In the genomic region with DNA sequence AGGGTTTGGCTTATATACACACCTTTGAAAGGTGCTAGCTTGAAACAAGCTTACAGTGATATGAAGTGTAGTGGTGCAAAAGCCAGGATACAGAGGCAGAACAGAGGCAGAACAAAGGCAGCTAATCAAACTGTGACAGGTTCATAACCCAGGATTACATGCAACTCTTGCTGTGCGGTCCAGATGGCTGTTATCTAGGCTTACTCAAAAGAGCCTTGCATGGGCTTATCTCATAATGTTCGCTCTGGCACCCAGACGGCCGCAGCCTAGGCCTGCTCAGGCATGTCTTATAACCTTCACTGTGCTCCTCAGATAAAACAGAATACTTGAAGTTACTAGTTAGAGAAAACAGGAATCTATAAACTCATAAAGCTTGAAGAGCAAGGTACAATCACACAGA, we compare ENCODE assay signal across 1 cellular context.
TF ChIP-seq lines count a peak whose summit lies in the region.

No MANE protein-coding gene starts in this region.

TF ChIP-seq in K562, 482 proteins besides CTCF, POLR2A, EP300 and RAD21 (continued from another document and continues in another):
- TF ChIP-seq, protein P1, sequence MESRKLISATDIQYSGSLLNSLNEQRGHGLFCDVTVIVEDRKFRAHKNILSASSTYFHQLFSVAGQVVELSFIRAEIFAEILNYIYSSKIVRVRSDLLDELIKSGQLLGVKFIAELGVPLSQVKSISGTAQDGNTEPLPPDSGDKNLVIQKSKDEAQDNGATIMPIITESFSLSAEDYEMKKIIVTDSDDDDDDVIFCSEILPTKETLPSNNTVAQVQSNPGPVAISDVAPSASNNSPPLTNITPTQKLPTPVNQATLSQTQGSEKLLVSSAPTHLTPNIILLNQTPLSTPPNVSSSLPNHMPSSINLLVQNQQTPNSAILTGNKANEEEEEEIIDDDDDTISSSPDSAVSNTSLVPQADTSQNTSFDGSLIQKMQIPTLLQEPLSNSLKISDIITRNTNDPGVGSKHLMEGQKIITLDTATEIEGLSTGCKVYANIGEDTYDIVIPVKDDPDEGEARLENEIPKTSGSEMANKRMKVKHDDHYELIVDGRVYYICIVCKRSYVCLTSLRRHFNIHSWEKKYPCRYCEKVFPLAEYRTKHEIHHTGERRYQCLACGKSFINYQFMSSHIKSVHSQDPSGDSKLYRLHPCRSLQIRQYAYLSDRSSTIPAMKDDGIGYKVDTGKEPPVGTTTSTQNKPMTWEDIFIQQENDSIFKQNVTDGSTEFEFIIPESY (CRISPR knock-in tag; IDR thresholded peaks at IDR 0.05) = no peak
- TF ChIP-seq ZNF12 (CRISPR knock-in tag; IDR thresholded peaks at IDR 0.05) (no peak), BCOR (IDR thresholded peaks at IDR 0.05) (peak; percentile 90), ZNF354B (CRISPR knock-in tag; IDR thresholded peaks at IDR 0.05) (no peak), SMARCC2 (IDR thresholded peaks at IDR 0.05; ENCODE audit: low read depth) (peak; percentile 95), HNRNPH1 (optimal IDR thresholded peaks at IDR 0.05; ENCODE audit: low read depth, low read length) (no peak), SRSF7 (optimal IDR thresholded peaks at IDR 0.05; ENCODE audit: low read depth, low read length) (no peak), TEAD4 (IDR thresholded peaks at IDR 0.05; ENCODE audit: low read length) (peak; percentile 100), TEAD4 (CRISPR knock-in tag; IDR thresholded peaks at IDR 0.05; ENCODE audit: borderline replicate concordance) (no peak), SREBF1 (IDR thresholded peaks at IDR 0.05; ENCODE audit: borderline replicate concordance, low read depth, low read length) (no peak), TBP (optimal IDR thresholded peaks at IDR 0.05; ENCODE audit: low read depth, low read length) (no peak), SMARCE1 (IDR thresholded peaks at IDR 0.05) (peak; percentile 96), ZNF408 (CRISPR knock-in tag; IDR thresholded peaks at IDR 0.05; ENCODE audit: low read depth) (no peak), CBFA2T3 (IDR thresholded peaks at IDR 0.05) (peak; percentile 100), TCF7 (IDR thresholded peaks at IDR 0.05; ENCODE audit: borderline replicate concordance) (peak; percentile 87; the same call in 1 of the 2 replicates), ZNF75A (CRISPR knock-in tag; IDR thresholded peaks at IDR 0.05) (no peak), ZNF253 (CRISPR knock-in tag; conservative IDR thresholded peaks at IDR 0.05) (no peak), ZFX (CRISPR knock-in tag; IDR thresholded peaks at IDR 0.05) (peak; percentile 46), DACH1 (IDR thresholded peaks at IDR 0.05; ENCODE audit: partially characterized antibody) (peak; percentile 37), ZNF551 (CRISPR knock-in tag; IDR thresholded peaks at IDR 0.05) (no peak), CREM (IDR thresholded peaks at IDR 0.05; ENCODE audit: low read depth) (peak; percentile 77), ZNF717 (CRISPR knock-in tag; IDR thresholded peaks at IDR 0.05) (no peak), HLTF (IDR thresholded peaks at IDR 0.05) (peak; percentile 90), HMG20A (CRISPR knock-in tag; conservative IDR thresholded peaks at IDR 0.05) (no peak), ZNF316 (IDR thresholded peaks at IDR 0.05) (no peak), SRSF9 (IDR thresholded peaks at IDR 0.05; ENCODE audit: borderline replicate concordance, low read depth, low read length) (no peak), EZH2 (IDR thresholded peaks at IDR 0.05; ENCODE audit: borderline replicate concordance, low read depth, low read length) (peak; percentile 42; the same call in 1 of the 2 replicates), CCAR2 (IDR thresholded peaks at IDR 0.05; ENCODE audit: low read depth, low read length) (no peak), EGR1 (conservative IDR thresholded peaks at IDR 0.05) (0 out of 2 replicates have a peak, but pooled peaks have one; percentile 2), ZNF282 (CRISPR knock-in tag; IDR thresholded peaks at IDR 0.05) (no peak), KDM1A (IDR thresholded peaks at IDR 0.05) (peak; percentile 97 to 98), ZKSCAN1 (IDR thresholded peaks at IDR 0.05; ENCODE audit: low read depth, low read length) (no peak), RAD51 (IDR thresholded peaks at IDR 0.05; ENCODE audit: borderline replicate concordance, low read depth) (no peak), ELF4 (CRISPR knock-in tag; IDR thresholded peaks at IDR 0.05) (no peak), SRSF3 (IDR thresholded peaks at IDR 0.05; ENCODE audit: insufficient read depth, low read length) (no peak), SLC30A9 (CRISPR knock-in tag; IDR thresholded peaks at IDR 0.05) (no peak), PTTG1 (tag; IDR thresholded peaks at IDR 0.05; ENCODE audit: low read depth) (no peak)
- TF ChIP-seq, protein P2, sequence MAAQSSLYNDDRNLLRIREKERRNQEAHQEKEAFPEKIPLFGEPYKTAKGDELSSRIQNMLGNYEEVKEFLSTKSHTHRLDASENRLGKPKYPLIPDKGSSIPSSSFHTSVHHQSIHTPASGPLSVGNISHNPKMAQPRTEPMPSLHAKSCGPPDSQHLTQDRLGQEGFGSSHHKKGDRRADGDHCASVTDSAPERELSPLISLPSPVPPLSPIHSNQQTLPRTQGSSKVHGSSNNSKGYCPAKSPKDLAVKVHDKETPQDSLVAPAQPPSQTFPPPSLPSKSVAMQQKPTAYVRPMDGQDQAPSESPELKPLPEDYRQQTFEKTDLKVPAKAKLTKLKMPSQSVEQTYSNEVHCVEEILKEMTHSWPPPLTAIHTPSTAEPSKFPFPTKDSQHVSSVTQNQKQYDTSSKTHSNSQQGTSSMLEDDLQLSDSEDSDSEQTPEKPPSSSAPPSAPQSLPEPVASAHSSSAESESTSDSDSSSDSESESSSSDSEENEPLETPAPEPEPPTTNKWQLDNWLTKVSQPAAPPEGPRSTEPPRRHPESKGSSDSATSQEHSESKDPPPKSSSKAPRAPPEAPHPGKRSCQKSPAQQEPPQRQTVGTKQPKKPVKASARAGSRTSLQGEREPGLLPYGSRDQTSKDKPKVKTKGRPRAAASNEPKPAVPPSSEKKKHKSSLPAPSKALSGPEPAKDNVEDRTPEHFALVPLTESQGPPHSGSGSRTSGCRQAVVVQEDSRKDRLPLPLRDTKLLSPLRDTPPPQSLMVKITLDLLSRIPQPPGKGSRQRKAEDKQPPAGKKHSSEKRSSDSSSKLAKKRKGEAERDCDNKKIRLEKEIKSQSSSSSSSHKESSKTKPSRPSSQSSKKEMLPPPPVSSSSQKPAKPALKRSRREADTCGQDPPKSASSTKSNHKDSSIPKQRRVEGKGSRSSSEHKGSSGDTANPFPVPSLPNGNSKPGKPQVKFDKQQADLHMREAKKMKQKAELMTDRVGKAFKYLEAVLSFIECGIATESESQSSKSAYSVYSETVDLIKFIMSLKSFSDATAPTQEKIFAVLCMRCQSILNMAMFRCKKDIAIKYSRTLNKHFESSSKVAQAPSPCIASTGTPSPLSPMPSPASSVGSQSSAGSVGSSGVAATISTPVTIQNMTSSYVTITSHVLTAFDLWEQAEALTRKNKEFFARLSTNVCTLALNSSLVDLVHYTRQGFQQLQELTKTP (IDR thresholded peaks at IDR 0.05; ENCODE audit: low read depth in 1 of 2, partially characterized antibody in 2 of 2) = peak in 1 of 2 experiments; percentile 91
- TF ChIP-seq, protein P3, sequence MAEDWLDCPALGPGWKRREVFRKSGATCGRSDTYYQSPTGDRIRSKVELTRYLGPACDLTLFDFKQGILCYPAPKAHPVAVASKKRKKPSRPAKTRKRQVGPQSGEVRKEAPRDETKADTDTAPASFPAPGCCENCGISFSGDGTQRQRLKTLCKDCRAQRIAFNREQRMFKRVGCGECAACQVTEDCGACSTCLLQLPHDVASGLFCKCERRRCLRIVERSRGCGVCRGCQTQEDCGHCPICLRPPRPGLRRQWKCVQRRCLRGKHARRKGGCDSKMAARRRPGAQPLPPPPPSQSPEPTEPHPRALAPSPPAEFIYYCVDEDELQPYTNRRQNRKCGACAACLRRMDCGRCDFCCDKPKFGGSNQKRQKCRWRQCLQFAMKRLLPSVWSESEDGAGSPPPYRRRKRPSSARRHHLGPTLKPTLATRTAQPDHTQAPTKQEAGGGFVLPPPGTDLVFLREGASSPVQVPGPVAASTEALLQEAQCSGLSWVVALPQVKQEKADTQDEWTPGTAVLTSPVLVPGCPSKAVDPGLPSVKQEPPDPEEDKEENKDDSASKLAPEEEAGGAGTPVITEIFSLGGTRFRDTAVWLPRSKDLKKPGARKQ (CRISPR knock-in tag; IDR thresholded peaks at IDR 0.05) = no peak
- TF ChIP-seq, protein P4, sequence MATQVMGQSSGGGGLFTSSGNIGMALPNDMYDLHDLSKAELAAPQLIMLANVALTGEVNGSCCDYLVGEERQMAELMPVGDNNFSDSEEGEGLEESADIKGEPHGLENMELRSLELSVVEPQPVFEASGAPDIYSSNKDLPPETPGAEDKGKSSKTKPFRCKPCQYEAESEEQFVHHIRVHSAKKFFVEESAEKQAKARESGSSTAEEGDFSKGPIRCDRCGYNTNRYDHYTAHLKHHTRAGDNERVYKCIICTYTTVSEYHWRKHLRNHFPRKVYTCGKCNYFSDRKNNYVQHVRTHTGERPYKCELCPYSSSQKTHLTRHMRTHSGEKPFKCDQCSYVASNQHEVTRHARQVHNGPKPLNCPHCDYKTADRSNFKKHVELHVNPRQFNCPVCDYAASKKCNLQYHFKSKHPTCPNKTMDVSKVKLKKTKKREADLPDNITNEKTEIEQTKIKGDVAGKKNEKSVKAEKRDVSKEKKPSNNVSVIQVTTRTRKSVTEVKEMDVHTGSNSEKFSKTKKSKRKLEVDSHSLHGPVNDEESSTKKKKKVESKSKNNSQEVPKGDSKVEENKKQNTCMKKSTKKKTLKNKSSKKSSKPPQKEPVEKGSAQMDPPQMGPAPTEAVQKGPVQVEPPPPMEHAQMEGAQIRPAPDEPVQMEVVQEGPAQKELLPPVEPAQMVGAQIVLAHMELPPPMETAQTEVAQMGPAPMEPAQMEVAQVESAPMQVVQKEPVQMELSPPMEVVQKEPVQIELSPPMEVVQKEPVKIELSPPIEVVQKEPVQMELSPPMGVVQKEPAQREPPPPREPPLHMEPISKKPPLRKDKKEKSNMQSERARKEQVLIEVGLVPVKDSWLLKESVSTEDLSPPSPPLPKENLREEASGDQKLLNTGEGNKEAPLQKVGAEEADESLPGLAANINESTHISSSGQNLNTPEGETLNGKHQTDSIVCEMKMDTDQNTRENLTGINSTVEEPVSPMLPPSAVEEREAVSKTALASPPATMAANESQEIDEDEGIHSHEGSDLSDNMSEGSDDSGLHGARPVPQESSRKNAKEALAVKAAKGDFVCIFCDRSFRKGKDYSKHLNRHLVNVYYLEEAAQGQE (CRISPR knock-in tag; IDR thresholded peaks at IDR 0.05; ENCODE audit: low read depth) = no peak
- TF ChIP-seq, protein P5, sequence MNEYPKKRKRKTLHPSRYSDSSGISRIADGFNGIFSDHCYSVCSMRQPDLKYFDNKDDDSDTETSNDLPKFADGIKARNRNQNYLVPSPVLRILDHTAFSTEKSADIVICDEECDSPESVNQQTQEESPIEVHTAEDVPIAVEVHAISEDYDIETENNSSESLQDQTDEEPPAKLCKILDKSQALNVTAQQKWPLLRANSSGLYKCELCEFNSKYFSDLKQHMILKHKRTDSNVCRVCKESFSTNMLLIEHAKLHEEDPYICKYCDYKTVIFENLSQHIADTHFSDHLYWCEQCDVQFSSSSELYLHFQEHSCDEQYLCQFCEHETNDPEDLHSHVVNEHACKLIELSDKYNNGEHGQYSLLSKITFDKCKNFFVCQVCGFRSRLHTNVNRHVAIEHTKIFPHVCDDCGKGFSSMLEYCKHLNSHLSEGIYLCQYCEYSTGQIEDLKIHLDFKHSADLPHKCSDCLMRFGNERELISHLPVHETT (CRISPR knock-in tag; conservative IDR thresholded peaks at IDR 0.05 in 1 of 2, IDR thresholded peaks at IDR 0.05 in 1 of 2) = peak in 1 of 2 experiments; percentile 94; a peak in 2 of 4 replicates
- TF ChIP-seq, protein P6, sequence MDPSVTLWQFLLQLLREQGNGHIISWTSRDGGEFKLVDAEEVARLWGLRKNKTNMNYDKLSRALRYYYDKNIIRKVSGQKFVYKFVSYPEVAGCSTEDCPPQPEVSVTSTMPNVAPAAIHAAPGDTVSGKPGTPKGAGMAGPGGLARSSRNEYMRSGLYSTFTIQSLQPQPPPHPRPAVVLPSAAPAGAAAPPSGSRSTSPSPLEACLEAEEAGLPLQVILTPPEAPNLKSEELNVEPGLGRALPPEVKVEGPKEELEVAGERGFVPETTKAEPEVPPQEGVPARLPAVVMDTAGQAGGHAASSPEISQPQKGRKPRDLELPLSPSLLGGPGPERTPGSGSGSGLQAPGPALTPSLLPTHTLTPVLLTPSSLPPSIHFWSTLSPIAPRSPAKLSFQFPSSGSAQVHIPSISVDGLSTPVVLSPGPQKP (CRISPR knock-in tag; IDR thresholded peaks at IDR 0.05) = no peak
- TF ChIP-seq, protein P7, sequence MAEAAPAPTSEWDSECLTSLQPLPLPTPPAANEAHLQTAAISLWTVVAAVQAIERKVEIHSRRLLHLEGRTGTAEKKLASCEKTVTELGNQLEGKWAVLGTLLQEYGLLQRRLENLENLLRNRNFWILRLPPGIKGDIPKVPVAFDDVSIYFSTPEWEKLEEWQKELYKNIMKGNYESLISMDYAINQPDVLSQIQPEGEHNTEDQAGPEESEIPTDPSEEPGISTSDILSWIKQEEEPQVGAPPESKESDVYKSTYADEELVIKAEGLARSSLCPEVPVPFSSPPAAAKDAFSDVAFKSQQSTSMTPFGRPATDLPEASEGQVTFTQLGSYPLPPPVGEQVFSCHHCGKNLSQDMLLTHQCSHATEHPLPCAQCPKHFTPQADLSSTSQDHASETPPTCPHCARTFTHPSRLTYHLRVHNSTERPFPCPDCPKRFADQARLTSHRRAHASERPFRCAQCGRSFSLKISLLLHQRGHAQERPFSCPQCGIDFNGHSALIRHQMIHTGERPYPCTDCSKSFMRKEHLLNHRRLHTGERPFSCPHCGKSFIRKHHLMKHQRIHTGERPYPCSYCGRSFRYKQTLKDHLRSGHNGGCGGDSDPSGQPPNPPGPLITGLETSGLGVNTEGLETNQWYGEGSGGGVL (CRISPR knock-in tag; IDR thresholded peaks at IDR 0.05) = no peak
- TF ChIP-seq, protein P8, sequence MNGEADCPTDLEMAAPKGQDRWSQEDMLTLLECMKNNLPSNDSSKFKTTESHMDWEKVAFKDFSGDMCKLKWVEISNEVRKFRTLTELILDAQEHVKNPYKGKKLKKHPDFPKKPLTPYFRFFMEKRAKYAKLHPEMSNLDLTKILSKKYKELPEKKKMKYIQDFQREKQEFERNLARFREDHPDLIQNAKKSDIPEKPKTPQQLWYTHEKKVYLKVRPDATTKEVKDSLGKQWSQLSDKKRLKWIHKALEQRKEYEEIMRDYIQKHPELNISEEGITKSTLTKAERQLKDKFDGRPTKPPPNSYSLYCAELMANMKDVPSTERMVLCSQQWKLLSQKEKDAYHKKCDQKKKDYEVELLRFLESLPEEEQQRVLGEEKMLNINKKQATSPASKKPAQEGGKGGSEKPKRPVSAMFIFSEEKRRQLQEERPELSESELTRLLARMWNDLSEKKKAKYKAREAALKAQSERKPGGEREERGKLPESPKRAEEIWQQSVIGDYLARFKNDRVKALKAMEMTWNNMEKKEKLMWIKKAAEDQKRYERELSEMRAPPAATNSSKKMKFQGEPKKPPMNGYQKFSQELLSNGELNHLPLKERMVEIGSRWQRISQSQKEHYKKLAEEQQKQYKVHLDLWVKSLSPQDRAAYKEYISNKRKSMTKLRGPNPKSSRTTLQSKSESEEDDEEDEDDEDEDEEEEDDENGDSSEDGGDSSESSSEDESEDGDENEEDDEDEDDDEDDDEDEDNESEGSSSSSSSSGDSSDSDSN (IDR thresholded peaks at IDR 0.05; ENCODE audit: borderline replicate concordance in 1 of 2, low read depth in 2 of 2, low read length in 2 of 2) = no peak
